26 cellular contexts compared by ENCODE assay signal in genomic region chr22:36549033-36549432, GRCh38. TPM values are rescaled to one million over a fixed set of nuclear protein-coding genes. Genes with fewer than 3 reads are reported as not detected.
DNase-seq lines count a peak whose midpoint lies in the region; ATAC-seq, FAIRE-seq and TF ChIP-seq lines count a peak whose summit lies in the region.
"Had no signal": no experiment of that assay in that cellular context is flagged by ENCODE, and none has a peak within 500 bp of the region (broad histone marks: within the 10 kb centered on the region; RNA-seq: fewer than 3 reads in every experiment).

No MANE protein-coding gene starts in this region.

- in situ Hi-C loops in HepG2 (cut with HindIII; ENCODE audit: extremely low pct_ligation_motif_present, low pct_unique_long_range_greater_than_20kb) = loop anchor here (5.0 to 10.0 kb wide), 2 partner anchors 226 to 308 kb away; partner anchors contain the start of gene IFT27

- no peak overlapping the region for H2BK5ac ChIP-seq in neuronal stem cell (ENCODE audit: low read length)

- no peaks in the 10 kb centered on the region for H3K27me3 Mint-ChIP-seq in activated B cell treated with CpG ODN at 0.5 μM for 24 hours

- H3K27me3 ChIP-seq in neuronal stem cell (ENCODE audit: control insufficient read depth in 3 of 3, insufficient read depth in 3 of 3, low read depth in 1 of 3, low read length in 3 of 3) (no peaks in the 10 kb centered on the region), HepG2 (ENCODE audit: control insufficient read depth in 1 of 2, insufficient read depth in 2 of 2, low read length in 2 of 2) (peaks cover 4 to 50% of the 10 kb centered on the region in 2 experiments)
- H3K27me3 ChIP-seq: thyroid gland had no signal

- H3K9me3 ChIP-seq in neuronal stem cell (replicated peaks in 1 of 2; ENCODE audit: control insufficient read depth in 2 of 2, insufficient read depth in 1 of 2, low read depth in 1 of 2, low read length in 2 of 2) = no peaks in the 10 kb centered on the region
- H3K9me3 ChIP-seq in HepG2 (ENCODE audit: low read length) = no peaks in the 10 kb centered on the region
- H3K9me3 ChIP-seq: HAP-1, left lung, stomach, thyroid gland had no signal

- DNase-seq in NOMO-1 treated with DMSO at 0.1 percent for 48 hours (lab: John Stamatoyannopoulos, UW; ENCODE audit: unreplicated experiment) (peak; percentile 20), NOMO-1 treated with dmso at 0.1 percent for 144 hours (lab: John Stamatoyannopoulos, UW; ENCODE audit: unreplicated experiment) (no peak), MV-4-11 (lab: John Stamatoyannopoulos, UW) (peak; percentile 36), activated B cell treated with CpG ODN at 0.5 μM for 24 hours (no peak), neuronal stem cell (ENCODE audit: low spot score) (no peak), DMS153 (lab: John Stamatoyannopoulos, UW) (no peak), HepG2 (ENCODE audit: low spot score) (no peak)
- DNase-seq: 8988T; activated CD4-positive, alpha-beta T cell treated with anti-CD3 and anti-CD28 coated beads for 4 hours; activated naive CD4-positive, alpha-beta T cell; activated T-cell treated with anti-CD3 and anti-CD28 coated beads, Interleukin-2, amount 50 U/mL, for 4 hours; CD8-positive, alpha-beta T cell; cerebellar nuclear complex; DMS 273 treated with DMSO at 0.1 percent for 48 hours; left lung; NCI-H1048; NCI-H187; NCI-H524; occipital lobe; stomach had no signal

- intact Hi-C loops in activated B cell treated with CpG ODN at 0.5 μM for 24 hours (cut with micrococcal nuclease) = loop anchor here (10.0 kb wide), 1 partner anchor 646 kb away; no protein-coding TSS in a partner anchor
- intact Hi-C loops in HepG2 (cut with micrococcal nuclease; ENCODE audit: unreplicated experiment) = loop anchor here (10.0 kb wide), 1 partner anchor 226 kb away; the partner anchor contains the start of gene IFT27

- H4K91ac ChIP-seq in neuronal stem cell (ENCODE audit: low read depth, low read length, poor library complexity) = no peak overlapping the region

- no peaks in the 10 kb centered on the region for H4K20me1 ChIP-seq in HepG2 (ENCODE audit: insufficient read depth, low read length)

- H3K4me2 ChIP-seq in neuronal stem cell (ENCODE audit: insufficient read depth, low read length, poor library complexity, severe bottlenecking) (no peak overlapping the region), HepG2 (ENCODE audit: low read depth, low read length) (no peak overlapping the region)

- H3K4me1 Mint-ChIP-seq in activated B cell treated with CpG ODN at 0.5 μM for 24 hours = peaks cover 52% of the 10 kb centered on the region

- peak overlapping the region; percentile 13 for H3K23ac ChIP-seq in neuronal stem cell (ENCODE audit: low read depth, low read length, poor library complexity)

- H3K27ac ChIP-seq in neuronal stem cell (replicated peaks; ENCODE audit: low read length) (peak overlapping the region; percentile 12), HepG2 (ENCODE audit: extremely low read length, insufficient read depth, low read length) (no peak overlapping the region)
- H3K27ac ChIP-seq: left lung, stomach, thyroid gland had no signal

- POLR2A ChIA-PET in activated B cell treated with CpG ODN at 0.5 μM for 24 hours (lab: Charles Lee) (interaction anchor here (0.6 to 1.4 kb wide), 2 partner anchors 20 to 1356 kb away, joined by 3 read pairs; partner anchors contain the start of gene EIF3D), HepG2 (lab: Yijun Ruan, JAX) (no interaction called here)

- H3K27ac Mint-ChIP-seq in activated B cell treated with CpG ODN at 0.5 μM for 24 hours = peak overlapping the region; percentile 27
- H3K27ac Mint-ChIP-seq: CD8-positive, alpha-beta T cell had no signal

- no peak for FAIRE-seq in HepG2 (lab: Jason Lieb, UNC)
- FAIRE-seq: HTR-8/SVneo, islet of Langerhans had no signal

- BruUV-seq in HepG2 (replicated peaks; lab: Mats Ljungman, UMichigan) = no TSS peak

- H2BK15ac ChIP-seq in neuronal stem cell (ENCODE audit: low read length) = peak overlapping the region; percentile 62

- no peak for TF ChIP-seq RAD21 in HepG2 (CRISPR knock-in tag; IDR thresholded peaks at IDR 0.05)

- no peaks in the 10 kb centered on the region for H3K9me3 Mint-ChIP-seq in activated B cell treated with CpG ODN at 0.5 μM for 24 hours
- H3K9me3 Mint-ChIP-seq: activated T-cell treated with anti-CD3 and anti-CD28 coated beads, Interleukin-2, amount 50 U/mL, for 4 hours; brain; CD8-positive, alpha-beta T cell had no signal

- no peak for TF ChIP-seq POLR2A in HepG2 (IDR thresholded peaks at IDR 0.05; ENCODE audit: insufficient read depth in 1 of 2, low read depth in 2 of 2, low read length in 2 of 2)

- no peak overlapping the region for H4K8ac ChIP-seq in neuronal stem cell (ENCODE audit: low read depth, low read length)

- TF ChIP-seq EP300 in HepG2 (IDR thresholded peaks at IDR 0.05; ENCODE audit: low read depth in 2 of 2, low read length in 2 of 2) (no peak), HepG2 (CRISPR knock-in tag; IDR thresholded peaks at IDR 0.05; ENCODE audit: borderline replicate concordance) (no peak)

- no CpG with 5 or more reads among the region's 5 CpGs for WGBS in neuronal stem cell (ENCODE audit: extremely low coverage in 2 of 2, insufficient read length in 2 of 2, insufficient replicate concordance in 1 of 2), 2 donors
- 24% methylated on average over 5 of the region's 5 CpGs for WGBS in HepG2 (ENCODE audit: low lambda C conversion rate)

- no peak overlapping the region for H3K4me3 Mint-ChIP-seq in activated B cell treated with CpG ODN at 0.5 μM for 24 hours
- H3K4me3 Mint-ChIP-seq: activated T-cell treated with anti-CD3 and anti-CD28 coated beads, Interleukin-2, amount 50 U/mL, for 4 hours; brain; CD8-positive, alpha-beta T cell had no signal

- peak overlapping the region; percentile 42 for H3K4ac ChIP-seq in neuronal stem cell (ENCODE audit: low read length)

- no peaks in the 10 kb centered on the region for H3K36me3 Mint-ChIP-seq in activated B cell treated with CpG ODN at 0.5 μM for 24 hours (ENCODE audit: low read depth)
- H3K36me3 Mint-ChIP-seq: brain; CD8-positive, alpha-beta T cell had no signal

- H3K79me1 ChIP-seq in neuronal stem cell (ENCODE audit: low read depth, low read length) = no peaks in the 10 kb centered on the region

- H2AK5ac ChIP-seq in neuronal stem cell (ENCODE audit: low read depth, low read length) = no peak overlapping the region

- H2BK120ac ChIP-seq in neuronal stem cell (ENCODE audit: low read depth, low read length) = peak overlapping the region; percentile 52

- ATAC-seq in activated B cell treated with CpG ODN at 0.5 μM for 24 hours (ENCODE audit: low read depth) (no peak), HG03135 (IDR thresholded peaks at IDR 0.05; ENCODE audit: unreplicated experiment) (no peak), HepG2 (no peak)
- ATAC-seq: activated T-cell treated with anti-CD3 and anti-CD28 coated beads, Interleukin-2, amount 50 U/mL, for 4 hours; CD8-positive, alpha-beta T cell had no signal

- H3K14ac ChIP-seq in neuronal stem cell (ENCODE audit: low read length) = no peak overlapping the region

- CTCF ChIA-PET in activated B cell treated with CpG ODN at 0.5 μM for 24 hours (lab: Charles Lee) = interaction anchor here (1.5 kb wide), 1 partner anchor 233 kb away, joined by 3 read pairs; no protein-coding TSS in a partner anchor
- CTCF ChIA-PET in HepG2 (lab: Yijun Ruan, JAX; ENCODE audit: low intra/inter-chr PET ratio, low total read pairs) = interaction anchor here (5.2 kb wide), 1 partner anchor 307 kb away, joined by 67 read pairs; no protein-coding TSS in a partner anchor

- H3K9ac ChIP-seq in neuronal stem cell (ENCODE audit: low read depth, low read length, poor library complexity) (peak overlapping the region; percentile 56), HepG2 (ENCODE audit: insufficient read depth, low read depth, low read length) (no peak overlapping the region)

- TF ChIP-seq CTCF in activated B cell treated with CpG ODN at 0.5 μM for 24 hours (IDR thresholded peaks at IDR 0.05) = no peak
- TF ChIP-seq CTCF in HepG2 (CRISPR knock-in tag; IDR thresholded peaks at IDR 0.05) = no peak

- peak overlapping the region; percentile 73 for H3K18ac ChIP-seq in neuronal stem cell (ENCODE audit: low read length)

- H3K4me1 ChIP-seq in neuronal stem cell (ENCODE audit: control insufficient read depth in 2 of 2, insufficient read depth in 1 of 2, low read depth in 1 of 2, low read length in 2 of 2) (peaks cover 5 to 16% of the 10 kb centered on the region in 2 donors), HepG2 (ENCODE audit: insufficient read depth, low read length) (0 out of 2 replicates have a peak, but pooled peaks cover 9% of the 10 kb centered on the region)
- H3K4me1 ChIP-seq: left lung, thyroid gland had no signal

- H2BK12ac ChIP-seq in neuronal stem cell (ENCODE audit: low read length) = no peak overlapping the region

- H3K4me3 ChIP-seq in neuronal stem cell (ENCODE audit: low read length in 2 of 2) (no peak overlapping the region), HepG2 (replicated peaks in 1 of 3; ENCODE audit: insufficient read depth in 1 of 3, low read depth in 2 of 3, low read length in 3 of 3) (no peak overlapping the region)
- H3K4me3 ChIP-seq: HAP-1, left lung, stomach, thyroid gland had no signal

- no peaks in the 10 kb centered on the region for H3K36me3 ChIP-seq in neuronal stem cell (replicated peaks in 1 of 2; ENCODE audit: control insufficient read depth in 2 of 2, insufficient read depth in 2 of 2, low read length in 2 of 2)
- no peaks in the 10 kb centered on the region for H3K36me3 ChIP-seq in HepG2 (replicated peaks in 1 of 2; ENCODE audit: control insufficient read depth in 1 of 2, insufficient read depth in 2 of 2, low read length in 2 of 2)
- H3K36me3 ChIP-seq: HAP-1, left lung, stomach, thyroid gland had no signal

- no peaks in the 10 kb centered on the region for H3K79me2 ChIP-seq in HepG2 (ENCODE audit: insufficient read depth, low read length)

- H2AFZ ChIP-seq in neuronal stem cell (ENCODE audit: low read length) (peak overlapping the region; percentile 90), HepG2 (ENCODE audit: low read length) (no peak overlapping the region)

RNA-seq across cellular contexts. Expression of gene EIF3D, which starts 20.1 kb away (rescaled TPM):
- total RNA-seq in activated B cell treated with CpG ODN at 0.5 μM for 24 hours = 285 and 301 TPM in 2 replicates
- polyA plus RNA-seq in neuronal stem cell (2013, experiment 1 of 2) = 145 TPM
- polyA plus RNA-seq in neuronal stem cell (2013, experiment 2 of 2) = 142 TPM
- total RNA-seq in HepG2 (2016; rRNA removed; fragmentation: Illumina TruSeq; extraction: Trizol) = 118 and 127 TPM in 2 replicates
- total RNA-seq in HepG2 (2016; cell fraction: cytosol; rRNA removed; fragmentation: Illumina TruSeq; extraction: Trizol; ENCODE audit: low read depth) = 41.6 and 58.8 TPM in 2 replicates
- 113 and 131 TPM in 2 replicates for total RNA-seq in HepG2 (2016; cell fraction: insoluble cytoplasmic fraction; rRNA removed; fragmentation: Illumina TruSeq; extraction: Trizol)
- total RNA-seq in HepG2 (2016; cell fraction: membrane; rRNA removed; fragmentation: Illumina TruSeq; extraction: Trizol) = 61.2 and 67.3 TPM in 2 replicates
- 80.3 and 81.1 TPM in 2 replicates for total RNA-seq in HepG2 (2016; cell fraction: nucleus; rRNA removed; fragmentation: Illumina TruSeq; extraction: Trizol)
- 229 and 274 TPM in 2 replicates for polyA plus RNA-seq in HepG2 (2011; rRNA removed)
- 299 and 371 TPM in 2 replicates for polyA plus RNA-seq in HepG2 (2011; cell fraction: cytosol; rRNA removed)
- polyA plus RNA-seq in HepG2 (2011; cell fraction: nucleus; rRNA removed) = 186 and 204 TPM in 2 replicates
- polyA plus RNA-seq in HepG2 (2012) = 111 and 140 TPM in 2 replicates
- polyA plus RNA-seq in HepG2 (2016; cell fraction: cytosol; fragmentation: Illumina TruSeq; extraction: Trizol; ENCODE audit: low read depth) = 33.0 and 38.8 TPM in 2 replicates
- 129 and 130 TPM in 2 replicates for polyA plus RNA-seq in HepG2 (2016; cell fraction: insoluble cytoplasmic fraction; fragmentation: Illumina TruSeq; extraction: Trizol; ENCODE audit: low read depth)
- 46.4 and 61.7 TPM in 2 replicates for polyA plus RNA-seq in HepG2 (2016; cell fraction: membrane; fragmentation: Illumina TruSeq; extraction: Trizol; ENCODE audit: low read depth)
- polyA plus RNA-seq in HepG2 (2016; cell fraction: nucleus; fragmentation: Illumina TruSeq; extraction: Trizol; ENCODE audit: insufficient read depth, low read depth) = 111 and 119 TPM in 2 replicates
- 311 and 338 TPM in 2 replicates for polyA minus RNA-seq in HepG2 (2011; rRNA and poly(A)+ RNA removed; ENCODE audit: low replicate concordance)
- polyA minus RNA-seq in HepG2 (2011; cell fraction: cytosol; rRNA and poly(A)+ RNA removed) = 142 and 149 TPM in 2 replicates
- polyA minus RNA-seq in HepG2 (2011; cell fraction: nucleus; rRNA and poly(A)+ RNA removed) = 124 and 145 TPM in 2 replicates

RNA-seq across cellular contexts. Expression of gene FOXRED2, which starts 42.2 kb away (rescaled TPM):
- total RNA-seq in activated B cell treated with CpG ODN at 0.5 μM for 24 hours (3.9 and 6.5 TPM in 2 replicates), HepG2 (2016; rRNA removed; fragmentation: Illumina TruSeq; extraction: Trizol) (20.8 and 28.1 TPM in 2 replicates)
- 10.2 TPM for polyA plus RNA-seq in neuronal stem cell (2013, experiment 1 of 2)
- 10.4 TPM for polyA plus RNA-seq in neuronal stem cell (2013, experiment 2 of 2)
- 7.3 and 8.2 TPM in 2 replicates for total RNA-seq in HepG2 (2016; cell fraction: cytosol; rRNA removed; fragmentation: Illumina TruSeq; extraction: Trizol; ENCODE audit: low read depth)
- 20.3 and 27.3 TPM in 2 replicates for total RNA-seq in HepG2 (2016; cell fraction: insoluble cytoplasmic fraction; rRNA removed; fragmentation: Illumina TruSeq; extraction: Trizol)
- 21.0 and 23.1 TPM in 2 replicates for total RNA-seq in HepG2 (2016; cell fraction: membrane; rRNA removed; fragmentation: Illumina TruSeq; extraction: Trizol)
- total RNA-seq in HepG2 (2016; cell fraction: nucleus; rRNA removed; fragmentation: Illumina TruSeq; extraction: Trizol) = 36.0 and 41.8 TPM in 2 replicates
- 8.6 and 9.3 TPM in 2 replicates for polyA plus RNA-seq in HepG2 (2011; rRNA removed)
- polyA plus RNA-seq in HepG2 (2011; cell fraction: cytosol; rRNA removed) = 6.1 and 7.7 TPM in 2 replicates
- polyA plus RNA-seq in HepG2 (2011; cell fraction: nucleus; rRNA removed) = 13.7 and 15.2 TPM in 2 replicates
- polyA plus RNA-seq in HepG2 (2012) = 14.0 and 17.1 TPM in 2 replicates
- polyA plus RNA-seq in HepG2 (2016; cell fraction: cytosol; fragmentation: Illumina TruSeq; extraction: Trizol; ENCODE audit: low read depth) = 4.4 and 4.5 TPM in 2 replicates
- 24.5 and 29.9 TPM in 2 replicates for polyA plus RNA-seq in HepG2 (2016; cell fraction: insoluble cytoplasmic fraction; fragmentation: Illumina TruSeq; extraction: Trizol; ENCODE audit: low read depth)
- 14.7 and 14.9 TPM in 2 replicates for polyA plus RNA-seq in HepG2 (2016; cell fraction: membrane; fragmentation: Illumina TruSeq; extraction: Trizol; ENCODE audit: low read depth)
- polyA plus RNA-seq in HepG2 (2016; cell fraction: nucleus; fragmentation: Illumina TruSeq; extraction: Trizol; ENCODE audit: insufficient read depth, low read depth) = 46.8 and 52.4 TPM in 2 replicates
- polyA minus RNA-seq in HepG2 (2011; rRNA and poly(A)+ RNA removed; ENCODE audit: low replicate concordance) = 15.6 and 23.7 TPM in 2 replicates
- 11.4 and 13.1 TPM in 2 replicates for polyA minus RNA-seq in HepG2 (2011; cell fraction: cytosol; rRNA and poly(A)+ RNA removed)
- 8.6 and 10.9 TPM in 2 replicates for polyA minus RNA-seq in HepG2 (2011; cell fraction: nucleus; rRNA and poly(A)+ RNA removed)

Comparison
In these comparisons a context has a peak if more than half of its experiments do, and no peak if none do; other contexts are left out.
1. DNase-seq: peak in NOMO-1 treated with DMSO at 0.1 percent for 48 hours (single experiment) and MV-4-11 (single experiment); none in NOMO-1 treated with dmso at 0.1 percent for 144 hours (single experiment), activated B cell treated with CpG ODN at 0.5 μM for 24 hours (single experiment), neuronal stem cell (single experiment), DMS153 (single experiment) and HepG2 (single experiment).